1 cellular context compared by ENCODE assay signal in the genomic region with DNA sequence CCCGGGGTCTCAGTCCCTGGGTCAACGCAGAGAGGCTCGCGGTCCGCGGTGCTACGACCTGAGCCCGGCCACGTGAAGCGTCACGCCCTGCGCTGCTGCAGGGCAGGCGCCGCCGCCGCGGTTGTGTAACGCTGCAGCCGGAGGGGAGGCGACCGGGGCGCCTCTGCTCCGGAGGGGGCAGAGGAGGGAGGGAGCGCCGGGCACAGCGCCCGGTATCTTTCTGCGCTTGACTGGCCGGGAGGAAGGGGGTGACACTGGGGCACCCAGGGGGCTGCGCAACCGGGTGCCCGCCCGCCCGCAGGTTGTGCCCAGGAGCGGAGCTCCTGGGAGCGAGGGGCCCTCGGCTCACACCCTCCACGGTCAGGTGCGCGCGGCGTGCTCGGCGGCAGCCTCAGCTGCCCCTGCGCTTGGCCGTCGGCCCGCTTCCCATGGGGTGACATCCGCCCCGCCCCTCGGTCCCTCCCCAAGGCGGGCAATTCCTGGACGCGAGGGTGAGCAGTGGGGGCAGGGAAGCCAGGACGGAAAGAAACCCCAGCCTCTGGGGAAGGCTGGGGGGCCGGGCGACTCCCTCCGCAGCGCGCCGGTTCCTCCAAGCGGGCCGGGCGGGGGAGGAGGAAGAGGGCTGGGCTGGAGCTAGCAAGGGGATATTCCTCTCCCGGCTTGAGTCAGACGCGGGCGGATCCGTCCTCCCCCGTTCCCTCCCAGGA.
TF ChIP-seq lines count a peak whose summit lies in the region.

No MANE protein-coding gene starts in this region.

TF ChIP-seq in K562, 482 proteins besides CTCF, POLR2A, EP300 and RAD21 (continued from another document and continues in another):
- TF ChIP-seq IRF9 (tag; IDR thresholded peaks at IDR 0.05) (peak; percentile 63; the same call in 1 of the 2 replicates), CREB1 (IDR thresholded peaks at IDR 0.05) (peak; percentile 67), CREB1 (CRISPR knock-in tag; IDR thresholded peaks at IDR 0.05) (peak; percentile 66; the same call in 1 of the 2 replicates), EWSR1 (IDR thresholded peaks at IDR 0.05; ENCODE audit: borderline replicate concordance, low read depth, partially characterized antibody) (no peak), NFRKB (IDR thresholded peaks at IDR 0.05; ENCODE audit: low read depth) (peak; percentile 78; the same call in 1 of the 2 replicates), ZNF175 (CRISPR knock-in tag; IDR thresholded peaks at IDR 0.05; ENCODE audit: low read depth) (no peak; the same call in 1 of the 2 replicates), SIX5 (IDR thresholded peaks at IDR 0.05; ENCODE audit: borderline replicate concordance in 1 of 2, insufficient read depth in 1 of 2, low read depth in 1 of 2, low read length in 2 of 2) (peak in 1 of 2 experiments; percentile 14; a peak in 1 of 4 replicates), ZBTB43 (CRISPR knock-in tag; IDR thresholded peaks at IDR 0.05) (no peak; the same call in 1 of the 2 replicates), ZNF133 (CRISPR knock-in tag; IDR thresholded peaks at IDR 0.05) (no peak; the same call in 1 of the 2 replicates), TBL1XR1 (IDR thresholded peaks at IDR 0.05; ENCODE audit: low read length in 2 of 2) (peak; percentile 78 to 94; a peak in 3 of 4 replicates), PHB (CRISPR knock-in tag; IDR thresholded peaks at IDR 0.05) (no peak; the same call in 1 of the 2 replicates), SREBF1 (IDR thresholded peaks at IDR 0.05; ENCODE audit: borderline replicate concordance, low read depth, low read length) (peak; percentile 99), NFE2L1 (tag; IDR thresholded peaks at IDR 0.05; ENCODE audit: borderline replicate concordance, low read depth) (no peak), CCNT2 (IDR thresholded peaks at IDR 0.05; ENCODE audit: borderline replicate concordance, extremely low read depth, insufficient read length, low read depth, low read length) (peak; percentile 99), ZNF764 (CRISPR knock-in tag; IDR thresholded peaks at IDR 0.05; ENCODE audit: low read depth) (peak; percentile 20; the same call in 1 of the 2 replicates), E2F8 (IDR thresholded peaks at IDR 0.05; ENCODE audit: low read depth, partially characterized antibody) (peak; percentile 73), KDM2B (CRISPR knock-in tag; IDR thresholded peaks at IDR 0.05) (no peak), ZKSCAN8 (CRISPR knock-in tag; IDR thresholded peaks at IDR 0.05) (no peak), MAZ (CRISPR knock-in tag; conservative IDR thresholded peaks at IDR 0.05 in 1 of 2, IDR thresholded peaks at IDR 0.05 in 1 of 2) (peak; percentile 99 to 100), NBN (IDR thresholded peaks at IDR 0.05; ENCODE audit: low read depth) (peak; percentile 97), MXI1 (IDR thresholded peaks at IDR 0.05; ENCODE audit: low read depth, low read length) (no peak; the same call in none of the 2 replicates), PATZ1 (CRISPR knock-in tag; IDR thresholded peaks at IDR 0.05; ENCODE audit: borderline replicate concordance) (peak; percentile 53; the same call in 1 of the 2 replicates), TAL1 (IDR thresholded peaks at IDR 0.05) (no peak; the same call in 1 of the 2 replicates), POLR2G (IDR thresholded peaks at IDR 0.05; ENCODE audit: low read depth, low read length) (peak; percentile 94), FOXO4 (CRISPR knock-in tag; IDR thresholded peaks at IDR 0.05) (0 out of 2 replicates have a peak, but pooled peaks have one; percentile 13), ZBTB1 (CRISPR knock-in tag; IDR thresholded peaks at IDR 0.05; ENCODE audit: borderline replicate concordance, low read depth) (peak; percentile 68; the same call in 1 of the 2 replicates), CBFA2T2 (conservative IDR thresholded peaks at IDR 0.05) (no peak), FOXJ2 (tag; IDR thresholded peaks at IDR 0.05) (peak; percentile 79), ZNF778 (CRISPR knock-in tag; IDR thresholded peaks at IDR 0.05) (no peak), MNT (conservative IDR thresholded peaks at IDR 0.05) (no peak), NFATC3 (IDR thresholded peaks at IDR 0.05) (peak; percentile 64; the same call in 1 of the 2 replicates), CTBP1 (IDR thresholded peaks at IDR 0.05; ENCODE audit: borderline replicate concordance) (peak; percentile 97), TEAD1 (CRISPR knock-in tag; IDR thresholded peaks at IDR 0.05) (peak; percentile 39 to 46; a peak in 3 of 4 replicates), XRCC4 (IDR thresholded peaks at IDR 0.05; ENCODE audit: extremely low read depth, insufficient read depth, insufficient read length) (no peak), WHSC1 (IDR thresholded peaks at IDR 0.05; ENCODE audit: low read length) (no peak), SOX6 (IDR thresholded peaks at IDR 0.05) (peak; percentile 84)
- TF ChIP-seq, protein P1, sequence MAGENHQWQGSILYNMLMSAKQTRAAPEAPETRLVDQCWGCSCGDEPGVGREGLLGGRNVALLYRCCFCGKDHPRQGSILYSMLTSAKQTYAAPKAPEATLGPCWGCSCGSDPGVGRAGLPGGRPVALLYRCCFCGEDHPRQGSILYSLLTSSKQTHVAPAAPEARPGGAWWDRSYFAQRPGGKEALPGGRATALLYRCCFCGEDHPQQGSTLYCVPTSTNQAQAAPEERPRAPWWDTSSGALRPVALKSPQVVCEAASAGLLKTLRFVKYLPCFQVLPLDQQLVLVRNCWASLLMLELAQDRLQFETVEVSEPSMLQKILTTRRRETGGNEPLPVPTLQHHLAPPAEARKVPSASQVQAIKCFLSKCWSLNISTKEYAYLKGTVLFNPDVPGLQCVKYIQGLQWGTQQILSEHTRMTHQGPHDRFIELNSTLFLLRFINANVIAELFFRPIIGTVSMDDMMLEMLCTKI (IDR thresholded peaks at IDR 0.05; ENCODE audit: partially characterized antibody), result no peak
- TF ChIP-seq, protein P2, sequence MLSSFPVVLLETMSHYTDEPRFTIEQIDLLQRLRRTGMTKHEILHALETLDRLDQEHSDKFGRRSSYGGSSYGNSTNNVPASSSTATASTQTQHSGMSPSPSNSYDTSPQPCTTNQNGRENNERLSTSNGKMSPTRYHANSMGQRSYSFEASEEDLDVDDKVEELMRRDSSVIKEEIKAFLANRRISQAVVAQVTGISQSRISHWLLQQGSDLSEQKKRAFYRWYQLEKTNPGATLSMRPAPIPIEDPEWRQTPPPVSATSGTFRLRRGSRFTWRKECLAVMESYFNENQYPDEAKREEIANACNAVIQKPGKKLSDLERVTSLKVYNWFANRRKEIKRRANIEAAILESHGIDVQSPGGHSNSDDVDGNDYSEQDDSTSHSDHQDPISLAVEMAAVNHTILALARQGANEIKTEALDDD (IDR thresholded peaks at IDR 0.05), result peak; percentile 28; the same call in 1 of the 2 replicates
- TF ChIP-seq, protein P3, sequence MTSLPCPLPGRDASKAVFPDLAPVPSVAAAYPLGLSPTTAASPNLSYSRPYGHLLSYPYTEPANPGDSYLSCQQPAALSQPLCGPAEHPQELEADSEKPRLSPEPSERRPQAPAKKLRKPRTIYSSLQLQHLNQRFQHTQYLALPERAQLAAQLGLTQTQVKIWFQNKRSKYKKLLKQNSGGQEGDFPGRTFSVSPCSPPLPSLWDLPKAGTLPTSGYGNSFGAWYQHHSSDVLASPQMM (CRISPR knock-in tag; IDR thresholded peaks at IDR 0.05), result no peak
- TF ChIP-seq, protein P4, sequence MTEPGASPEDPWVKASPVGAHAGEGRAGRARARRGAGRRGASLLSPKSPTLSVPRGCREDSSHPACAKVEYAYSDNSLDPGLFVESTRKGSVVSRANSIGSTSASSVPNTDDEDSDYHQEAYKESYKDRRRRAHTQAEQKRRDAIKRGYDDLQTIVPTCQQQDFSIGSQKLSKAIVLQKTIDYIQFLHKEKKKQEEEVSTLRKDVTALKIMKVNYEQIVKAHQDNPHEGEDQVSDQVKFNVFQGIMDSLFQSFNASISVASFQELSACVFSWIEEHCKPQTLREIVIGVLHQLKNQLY (CRISPR knock-in tag; conservative IDR thresholded peaks at IDR 0.05), result no peak; a peak in 1 of 4 replicates
- TF ChIP-seq, protein P5, sequence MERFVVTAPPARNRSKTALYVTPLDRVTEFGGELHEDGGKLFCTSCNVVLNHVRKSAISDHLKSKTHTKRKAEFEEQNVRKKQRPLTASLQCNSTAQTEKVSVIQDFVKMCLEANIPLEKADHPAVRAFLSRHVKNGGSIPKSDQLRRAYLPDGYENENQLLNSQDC (CRISPR knock-in tag; IDR thresholded peaks at IDR 0.05), result peak; percentile 32
- TF ChIP-seq, protein P6, sequence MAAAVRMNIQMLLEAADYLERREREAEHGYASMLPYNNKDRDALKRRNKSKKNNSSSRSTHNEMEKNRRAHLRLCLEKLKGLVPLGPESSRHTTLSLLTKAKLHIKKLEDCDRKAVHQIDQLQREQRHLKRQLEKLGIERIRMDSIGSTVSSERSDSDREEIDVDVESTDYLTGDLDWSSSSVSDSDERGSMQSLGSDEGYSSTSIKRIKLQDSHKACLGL (CRISPR knock-in tag; IDR thresholded peaks at IDR 0.05; ENCODE audit: borderline replicate concordance, poor library complexity, severe bottlenecking), result no peak
